8 cellular contexts compared by ENCODE assay signal in the genomic region with DNA sequence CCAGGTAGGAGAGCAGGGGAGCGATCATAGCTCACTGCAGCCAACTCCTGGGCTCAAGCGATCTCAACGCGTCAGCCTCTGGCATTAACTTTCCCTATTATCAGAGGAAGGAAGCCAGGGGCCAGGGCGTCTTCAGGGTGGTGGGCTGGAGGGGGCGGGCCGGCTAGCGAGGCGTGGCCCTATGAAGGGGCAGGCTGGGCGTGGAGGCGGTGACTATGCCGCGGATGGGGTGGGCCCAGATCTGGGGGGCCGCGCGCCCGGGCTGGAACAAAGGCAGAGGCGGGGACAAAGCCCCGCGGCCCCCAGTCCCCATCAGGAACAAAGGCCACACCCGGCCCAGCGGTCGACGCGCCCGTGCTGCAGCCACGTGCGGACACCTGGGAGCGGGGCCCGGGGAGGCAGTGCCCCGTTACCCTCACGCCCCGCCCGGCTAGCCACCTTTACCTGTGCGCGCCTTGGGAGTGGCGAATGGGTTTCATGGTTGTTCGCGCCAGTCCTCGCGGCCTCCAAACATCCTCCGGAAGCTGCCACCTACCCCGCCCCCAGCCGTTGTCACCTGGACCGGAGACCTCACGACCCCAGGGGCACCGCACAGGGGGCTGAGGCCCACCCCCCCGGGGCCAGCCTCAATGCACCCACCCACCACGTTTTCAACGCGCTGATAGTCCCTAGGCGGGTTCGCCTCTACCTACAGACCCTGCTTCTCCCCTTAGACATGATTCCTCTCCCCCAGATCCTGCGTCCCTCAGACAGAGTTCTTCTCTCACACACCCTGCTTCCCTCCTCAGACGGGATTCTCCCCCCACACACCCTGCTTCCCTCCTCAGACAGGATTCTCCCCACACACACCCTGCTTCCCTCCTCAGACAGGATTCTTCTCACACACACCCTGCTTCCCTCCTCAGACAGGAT. TPM values are rescaled to one million over a fixed set of nuclear protein-coding genes. Genes with fewer than 3 reads are reported as not detected.
DNase-seq lines count a peak whose midpoint lies in the region; ATAC-seq, FAIRE-seq and TF ChIP-seq lines count a peak whose summit lies in the region.

No MANE protein-coding gene starts in this region.

- peak overlapping the region; percentile 88 for H3K27ac ChIP-seq in ectodermal cell (ENCODE audit: insufficient read depth, low read depth, low read length, poor library complexity, severe bottlenecking)

- TF ChIP-seq POLR2A in GM12892 (IDR thresholded peaks at IDR 0.05; ENCODE audit: low read depth, low read length) = peak; percentile 38; the same call in 1 of the 2 replicates

- peak overlapping the region in 1 of 2 donors; percentile 68 for H3K27ac Mint-ChIP-seq in natural killer cell

- H3K36me3 Mint-ChIP-seq in natural killer cell = no peaks in the 10 kb centered on the region

- peaks cover under 1 to 15% of the 10 kb centered on the region in 2 donors for H3K27me3 Mint-ChIP-seq in natural killer cell (ENCODE audit: low read depth in 2 of 2)

- DNase-seq in GM12892 (ENCODE audit: insufficient read length) = no peak
- peak; percentile 84 for DNase-seq in OCI-M2 (lab: John Stamatoyannopoulos, UW; ENCODE audit: unreplicated experiment)
- no peak for DNase-seq in natural killer cell
- DNase-seq in T1000 (lab: John Stamatoyannopoulos, UW) = no peak
- DNase-seq in GM19238 (ENCODE audit: insufficient read length, low spot score) = no peak
- DNase-seq in NAMALWA (ENCODE audit: low spot score) = no peak

- TF ChIP-seq CTCF in natural killer cell (IDR thresholded peaks at IDR 0.05) = no peak

- H3K4me1 Mint-ChIP-seq in natural killer cell = peaks cover 2 to 14% of the 10 kb centered on the region in 2 donors

- H3K4me3 ChIP-seq in ectodermal cell (ENCODE audit: insufficient read depth, low read depth, low read length) = peak overlapping the region; percentile 50

- no peaks in the 10 kb centered on the region for H3K9me3 ChIP-seq in ectodermal cell (ENCODE audit: control insufficient read depth, low read length)

- FAIRE-seq in GM12892 (lab: Jason Lieb, UNC) = no peak

- H3K36me3 ChIP-seq in ectodermal cell (ENCODE audit: control insufficient read depth, insufficient read depth, low read length) = no peaks in the 10 kb centered on the region

- no peaks in the 10 kb centered on the region for H3K9me3 Mint-ChIP-seq in natural killer cell

- peak overlapping the region; percentile 59 for H3K4me3 Mint-ChIP-seq in natural killer cell

- peaks cover 39% of the 10 kb centered on the region for H3K27me3 ChIP-seq in ectodermal cell (ENCODE audit: control insufficient read depth, insufficient read depth, low read length, poor library complexity, severe bottlenecking)

- 2% methylated on average over 55 of the region's 55 CpGs for WGBS in ectodermal cell, 2 experiments

- ATAC-seq in natural killer cell (peak in 2 of 3 donors; percentile 46 to 48), HG02642 (IDR thresholded peaks at IDR 0.05; ENCODE audit: poor library complexity, unreplicated experiment) (no peak)

- no peaks in the 10 kb centered on the region for H3K4me1 ChIP-seq in ectodermal cell (ENCODE audit: control insufficient read depth, insufficient read depth, low read length)

- intact Hi-C loops in natural killer cell (cut with micrococcal nuclease) = no loop called here

RNA-seq across cellular contexts. Expression of gene TRIM28, which starts 5.4 kb away (rescaled TPM):
- polyA plus RNA-seq in GM12892 (2012; ENCODE audit: missing spikeins) = 283 TPM
- polyA plus RNA-seq in ectodermal cell (2013, experiment 1 of 4) = 1,177 TPM
- polyA plus RNA-seq in ectodermal cell (2013, experiment 2 of 4) = 1,248 TPM
- 686 TPM for polyA plus RNA-seq in ectodermal cell (2013, experiment 3 of 4)
- 770 TPM for polyA plus RNA-seq in ectodermal cell (2013, experiment 4 of 4)
- total RNA-seq in natural killer cell = 100 to 1,000 TPM; 330 to 451 (median 408) TPM

RNA-seq across cellular contexts. Expression of gene CHMP2A, which starts 16.4 kb away (rescaled TPM):
- 128 TPM for polyA plus RNA-seq in GM12892 (2012; ENCODE audit: missing spikeins)
- polyA plus RNA-seq in ectodermal cell (2013, experiment 1 of 4) = 109 TPM
- 111 TPM for polyA plus RNA-seq in ectodermal cell (2013, experiment 2 of 4)
- 106 TPM for polyA plus RNA-seq in ectodermal cell (2013, experiment 3 of 4)
- 125 TPM for polyA plus RNA-seq in ectodermal cell (2013, experiment 4 of 4)
- 10 to 100 TPM; 82.7 to 95.7 (median 94.7) TPM for total RNA-seq in natural killer cell

RNA-seq across cellular contexts. Expression of gene ZBTB45, which starts 18.9 kb away (rescaled TPM):
- polyA plus RNA-seq in GM12892 (2012; ENCODE audit: missing spikeins) = 3.1 TPM
- polyA plus RNA-seq in ectodermal cell (2013, experiment 1 of 4) = 19.6 TPM
- polyA plus RNA-seq in ectodermal cell (2013, experiment 2 of 4) = 18.5 TPM
- polyA plus RNA-seq in ectodermal cell (2013, experiment 3 of 4) = 18.4 TPM
- 18.6 TPM for polyA plus RNA-seq in ectodermal cell (2013, experiment 4 of 4)
- total RNA-seq in natural killer cell = 10 to 100 TPM in 1 of 3 donors, 1 to 10 TPM in 2; 9.6 to 12.6 (median 9.8) TPM

RNA-seq across cellular contexts. Expression of gene UBE2M, which starts 19.9 kb away (rescaled TPM):
- polyA plus RNA-seq in GM12892 (2012; ENCODE audit: missing spikeins) = 70.4 TPM
- polyA plus RNA-seq in ectodermal cell (2013, experiment 1 of 4) = 105 TPM
- polyA plus RNA-seq in ectodermal cell (2013, experiment 2 of 4) = 105 TPM
- 86.3 TPM for polyA plus RNA-seq in ectodermal cell (2013, experiment 3 of 4)
- 90.7 TPM for polyA plus RNA-seq in ectodermal cell (2013, experiment 4 of 4)
- 10 to 100 TPM; 71.0 to 89.5 (median 81.9) TPM for total RNA-seq in natural killer cell

RNA-seq across cellular contexts. Expression of gene SLC27A5, which starts 26.7 kb away (rescaled TPM):
- 36.2 TPM for polyA plus RNA-seq in GM12892 (2012; ENCODE audit: missing spikeins)
- 14.0 TPM for polyA plus RNA-seq in ectodermal cell (2013, experiment 1 of 4)
- 14.3 TPM for polyA plus RNA-seq in ectodermal cell (2013, experiment 2 of 4)
- 13.0 TPM for polyA plus RNA-seq in ectodermal cell (2013, experiment 3 of 4)
- 11.1 TPM for polyA plus RNA-seq in ectodermal cell (2013, experiment 4 of 4)
- 1 to 10 TPM; 4.6 to 7.0 (median 4.7) TPM for total RNA-seq in natural killer cell
